Comparison of ENCODE assay signal across 15 cellular contexts in the genomic region with DNA sequence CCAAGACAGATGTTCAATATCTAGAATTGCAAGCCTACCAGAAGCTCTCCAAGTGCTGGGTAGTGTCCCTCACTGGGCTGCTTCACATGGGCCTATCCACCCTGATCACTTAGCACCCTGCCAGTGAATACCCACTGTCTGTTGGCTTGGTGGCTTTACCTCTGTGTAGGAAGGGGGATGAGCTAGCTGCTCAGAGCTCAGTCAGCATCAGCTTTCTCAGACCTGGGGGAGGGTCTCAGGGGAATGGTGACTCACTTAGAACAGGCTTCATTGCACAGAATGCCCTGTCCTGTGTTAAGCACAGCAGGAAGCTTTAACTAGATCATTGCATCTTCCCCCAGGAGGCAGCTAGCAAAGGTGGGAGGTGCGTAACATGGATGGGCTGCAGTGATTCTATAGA.
DNase-seq lines count a peak whose midpoint lies in the region; ATAC-seq and TF ChIP-seq lines count a peak whose summit lies in the region.
"Had no signal": no experiment of that assay in that cellular context is flagged by ENCODE, and none has a peak within 500 bp of the region (broad histone marks: within the 10 kb centered on the region; RNA-seq: fewer than 3 reads in every experiment).

No MANE protein-coding gene starts in this region.

- H2AFZ ChIP-seq in neural progenitor cell (replicated peaks) = no peak overlapping the region

- H3K9me3 ChIP-seq in neural progenitor cell (ENCODE audit: low read depth) = no peaks in the 10 kb centered on the region
- H3K9me3 ChIP-seq: heart right ventricle, SK-N-SH, upper lobe of right lung had no signal

- TF ChIP-seq CTCF in brain (conservative IDR thresholded peaks at IDR 0.05) (no peak), neural progenitor cell (IDR thresholded peaks at IDR 0.05) (no peak), lower leg skin (IDR thresholded peaks at IDR 0.05) (no peak), GM20000 (IDR thresholded peaks at IDR 0.05; ENCODE audit: extremely low read depth, missing control alignments) (no peak)

- H3K4me3 Mint-ChIP-seq in brain = no peak overlapping the region
- H3K4me3 Mint-ChIP-seq in neural progenitor cell = no peak overlapping the region
- H3K4me3 Mint-ChIP-seq: activated CD4-positive, alpha-beta T cell treated with anti-CD3 and anti-CD28 coated beads, Interleukin-2, amount 10 ng/mL, durations not matched to agents 7 days and 5 days; dendritic cell treated with granulocyte-macrophage colony-stimulating factor and Interleukin-4, amounts not matched to agents 40 ng/mL and 50 ng/mL, for 4 days had no signal

- H3K27me3 ChIP-seq in neural progenitor cell = no peaks in the 10 kb centered on the region
- H3K27me3 ChIP-seq: upper lobe of right lung had no signal

- H3F3A ChIP-seq in neural progenitor cell (ENCODE audit: low read depth) = peaks cover 12% of the 10 kb centered on the region

- no peaks in the 10 kb centered on the region for H3K79me2 ChIP-seq in neural progenitor cell (ENCODE audit: low read depth)

- DNase-seq in neural progenitor cell (ENCODE audit: low spot score) = peak; percentile 57
- DNase-seq in lower leg skin (ENCODE audit: low spot score in 2 of 2) = no peak
- no peak for DNase-seq in activated naive CD4-positive, alpha-beta T cell treated with Interleukin-2 at 50 U/mL for 16 hours
- no peak for DNase-seq in GM20000 (ENCODE audit: low spot score)
- no peak for DNase-seq in SHP77 treated with DMSO at 0.1 percent for 48 hours (lab: John Stamatoyannopoulos, UW)
- DNase-seq: activated CD4-positive, alpha-beta T cell treated with anti-CD3 and anti-CD28 coated beads, Interleukin-2, amount 10 ng/mL, durations not matched to agents 7 days and 5 days; heart right ventricle; NCI-H526; right cardiac atrium; SK-N-SH; upper lobe of right lung had no signal

- H3K9ac ChIP-seq in neural progenitor cell = no peak overlapping the region
- H3K9ac ChIP-seq: SK-N-SH had no signal

- H3K4me3 ChIP-seq in neural progenitor cell = no peak overlapping the region
- H3K4me3 ChIP-seq in lower leg skin (ENCODE audit: low read depth, poor library complexity, severe bottlenecking) = no peak overlapping the region
- H3K4me3 ChIP-seq: heart right ventricle, upper lobe of right lung had no signal

- TF ChIP-seq POLR2A in lower leg skin (IDR thresholded peaks at IDR 0.05) = no peak

- H3K4me2 ChIP-seq in neural progenitor cell = peak overlapping the region; percentile 54
- H3K4me2 ChIP-seq: SK-N-SH had no signal

- peaks cover 27% of the 10 kb centered on the region for H3K4me1 ChIP-seq in neural progenitor cell
- H3K4me1 ChIP-seq: heart right ventricle had no signal

- intact Hi-C loops in lower leg skin (cut with DNase I; ENCODE audit: low total_unique reads) = no loop called here

- no peaks in the 10 kb centered on the region for H4K20me1 ChIP-seq in neural progenitor cell (ENCODE audit: low read depth)

- H3K27me3 Mint-ChIP-seq in brain (peaks cover 4% of the 10 kb centered on the region), neural progenitor cell (ENCODE audit: insufficient read depth, low read depth) (peaks cover 10% of the 10 kb centered on the region)
- H3K27me3 Mint-ChIP-seq: activated CD4-positive, alpha-beta T cell treated with anti-CD3 and anti-CD28 coated beads, Interleukin-2, amount 10 ng/mL, durations not matched to agents 7 days and 5 days; dendritic cell treated with granulocyte-macrophage colony-stimulating factor and Interleukin-4, amounts not matched to agents 40 ng/mL and 50 ng/mL, for 4 days had no signal

- H3K4me1 Mint-ChIP-seq in brain (peaks cover 11% of the 10 kb centered on the region), neural progenitor cell (peaks cover 53% of the 10 kb centered on the region)
- H3K4me1 Mint-ChIP-seq: activated CD4-positive, alpha-beta T cell treated with anti-CD3 and anti-CD28 coated beads, Interleukin-2, amount 10 ng/mL, durations not matched to agents 7 days and 5 days had no signal

- H3K27ac ChIP-seq in neural progenitor cell = peak overlapping the region; percentile 47
- H3K27ac ChIP-seq: heart right ventricle, upper lobe of right lung had no signal

- H3K36me3 Mint-ChIP-seq in brain (no peaks in the 10 kb centered on the region), neural progenitor cell (no peaks in the 10 kb centered on the region)

- ATAC-seq in GM18909 (IDR thresholded peaks at IDR 0.05; ENCODE audit: poor library complexity, unreplicated experiment) (peak; percentile 52), HG03196 (IDR thresholded peaks at IDR 0.05; ENCODE audit: unreplicated experiment) (peak; percentile 58)
- ATAC-seq: heart right ventricle, right cardiac atrium, upper lobe of right lung had no signal

- H3K9me3 Mint-ChIP-seq in brain = peaks cover 0 to 3% (median 0%) of the 10 kb centered on the region in 5 experiments
- H3K9me3 Mint-ChIP-seq in neural progenitor cell = no peaks in the 10 kb centered on the region
- H3K9me3 Mint-ChIP-seq: activated CD4-positive, alpha-beta T cell treated with anti-CD3 and anti-CD28 coated beads, Interleukin-2, amount 10 ng/mL, durations not matched to agents 7 days and 5 days; dendritic cell treated with granulocyte-macrophage colony-stimulating factor and Interleukin-4, amounts not matched to agents 40 ng/mL and 50 ng/mL, for 4 days had no signal

- H3K36me3 ChIP-seq in neural progenitor cell = no peaks in the 10 kb centered on the region
- H3K36me3 ChIP-seq: heart right ventricle, upper lobe of right lung had no signal

- WGBS in lower leg skin, 2 donors = 73 to 92% methylated on average over 1 of the region's 1 CpG

- peak overlapping the region in 4 of 5 experiments; percentile 17 to 79 (median 77) for H3K27ac Mint-ChIP-seq in brain
- peak overlapping the region; percentile 86 for H3K27ac Mint-ChIP-seq in neural progenitor cell
- H3K27ac Mint-ChIP-seq: activated CD4-positive, alpha-beta T cell treated with anti-CD3 and anti-CD28 coated beads, Interleukin-2, amount 10 ng/mL, durations not matched to agents 7 days and 5 days; dendritic cell treated with granulocyte-macrophage colony-stimulating factor and Interleukin-4, amounts not matched to agents 40 ng/mL and 50 ng/mL, for 4 days had no signal
